ENCODE assay signal across 19 cellular contexts in genomic region chr11:57230797-57231538, GRCh38. TPM values are rescaled to one million over a fixed set of nuclear protein-coding genes. Genes with fewer than 3 reads are reported as not detected.
DNase-seq lines count a peak whose midpoint lies in the region; ATAC-seq and TF ChIP-seq lines count a peak whose summit lies in the region.
"Had no signal": no experiment of that assay in that cellular context is flagged by ENCODE, and none has a peak within 500 bp of the region (broad histone marks: within the 10 kb centered on the region; RNA-seq: fewer than 3 reads in every experiment).

No MANE protein-coding gene starts in this region.

- H3K4me1 ChIP-seq in colonic mucosa, result no peaks in the 10 kb centered on the region
- H3K4me1 ChIP-seq: testis had no signal

- intact Hi-C loops in Right ventricle myocardium inferior (cut with DNase I) (no loop called here), cardiac septum (cut with DNase I) (loop anchor here (2.0 kb wide), 1 partner anchor 28 kb away; no protein-coding TSS in a partner anchor), left cardiac atrium (cut with DNase I) (no loop called here), colonic mucosa (cut with DNase I) (no loop called here)

- ATAC-seq in Right ventricle myocardium inferior (peak; percentile 73), left cardiac atrium (peak; percentile 40 to 76), T-cell (replicated peaks in 1 of 4) (no peak), HG02623 (IDR thresholded peaks at IDR 0.05; ENCODE audit: unreplicated experiment) (no peak)
- ATAC-seq: activated naive CD8-positive, alpha-beta T cell treated with anti-CD3 and anti-CD28 coated beads, Interleukin-2, amount 50 U/mL, for 24 hours; mucosa of descending colon had no signal

- no peaks in the 10 kb centered on the region for H3K36me3 ChIP-seq in colonic mucosa
- H3K36me3 ChIP-seq: gastrocnemius medialis had no signal

- H3K27me3 Mint-ChIP-seq in nephron progenitor cell (ENCODE audit: low read depth, poor library complexity) (no peaks in the 10 kb centered on the region), T-cell (peaks cover 55 to 62% of the 10 kb centered on the region in 2 donors)

- no peak overlapping the region for H3K27ac ChIP-seq in colonic mucosa
- H3K27ac ChIP-seq: 22Rv1, testis had no signal

- no peak overlapping the region for H3K4me3 ChIP-seq in colonic mucosa
- H3K4me3 ChIP-seq: gastrocnemius medialis, mucosa of descending colon, testis had no signal

- no peaks in the 10 kb centered on the region for H3K27me3 ChIP-seq in colonic mucosa
- H3K27me3 ChIP-seq: gastrocnemius medialis, testis had no signal

- H3K9ac ChIP-seq in colonic mucosa (ENCODE audit: low read depth in 2 of 2, low read length in 2 of 2), result no peak overlapping the region

- H3K4me1 Mint-ChIP-seq in nephron progenitor cell (peaks cover 60% of the 10 kb centered on the region), T-cell (peaks cover 0 to 13% (median 0%) of the 10 kb centered on the region in 3 donors)
- H3K4me1 Mint-ChIP-seq: activated CD4-positive, alpha-beta T cell treated with anti-CD3 and anti-CD28 coated beads, Interleukin-2, amount 10 ng/mL, durations not matched to agents 7 days and 5 days; activated naive CD8-positive, alpha-beta T cell treated with anti-CD3 and anti-CD28 coated beads, Interleukin-2, amount 50 U/mL, for 24 hours had no signal

- peak overlapping the region; percentile 15 for H3K4me3 Mint-ChIP-seq in nephron progenitor cell
- H3K4me3 Mint-ChIP-seq in T-cell, result no peak overlapping the region
- H3K4me3 Mint-ChIP-seq: activated CD4-positive, alpha-beta T cell treated with anti-CD3 and anti-CD28 coated beads, Interleukin-2, amount 10 ng/mL, durations not matched to agents 7 days and 5 days; activated naive CD8-positive, alpha-beta T cell treated with anti-CD3 and anti-CD28 coated beads, Interleukin-2, amount 50 U/mL, for 24 hours; CD4-positive, alpha-beta memory T cell had no signal

- POLR2A ChIA-PET in T-cell (lab: Charles Lee), result no interaction called here

- peak overlapping the region; percentile 54 for H3K27ac Mint-ChIP-seq in nephron progenitor cell
- no peak overlapping the region for H3K27ac Mint-ChIP-seq in T-cell
- H3K27ac Mint-ChIP-seq: activated CD4-positive, alpha-beta T cell treated with anti-CD3 and anti-CD28 coated beads, Interleukin-2, amount 10 ng/mL, durations not matched to agents 7 days and 5 days; activated naive CD8-positive, alpha-beta T cell treated with anti-CD3 and anti-CD28 coated beads, Interleukin-2, amount 50 U/mL, for 24 hours had no signal

- peak; percentile 55 for DNase-seq in Right ventricle myocardium inferior (ENCODE audit: missing footprints)
- no peak for DNase-seq in cardiac septum (ENCODE audit: low spot score)
- peak; percentile 37 for DNase-seq in left cardiac atrium
- no peak for DNase-seq in nephron progenitor cell
- DNase-seq in T-cell, result no peak
- DNase-seq in colonic mucosa, result no peak
- no peak for DNase-seq in T-helper 2 cell
- DNase-seq: activated CD4-positive, alpha-beta T cell treated with anti-CD3 and anti-CD28 coated beads, Interleukin-2, amount 10 ng/mL, durations not matched to agents 7 days and 5 days; activated naive CD8-positive, alpha-beta T cell treated with anti-CD3 and anti-CD28 coated beads, Interleukin-2, amount 50 U/mL, for 24 hours; activated T-cell treated with anti-CD3 and anti-CD28 coated beads, Interleukin-2, amount 50 U/mL, for 1 hour; CD4-positive, alpha-beta memory T cell; DND-41; gastrocnemius medialis; Kasumi-1; mucosa of descending colon; NCI-H1436; testis had no signal

- H3K9me3 Mint-ChIP-seq in nephron progenitor cell (no peaks in the 10 kb centered on the region), T-cell (no peaks in the 10 kb centered on the region)
- H3K9me3 Mint-ChIP-seq: activated CD4-positive, alpha-beta T cell treated with anti-CD3 and anti-CD28 coated beads, Interleukin-2, amount 10 ng/mL, durations not matched to agents 7 days and 5 days; activated naive CD8-positive, alpha-beta T cell treated with anti-CD3 and anti-CD28 coated beads, Interleukin-2, amount 50 U/mL, for 24 hours had no signal

- no peaks in the 10 kb centered on the region for H3K36me3 Mint-ChIP-seq in nephron progenitor cell (ENCODE audit: low read depth)
- no peaks in the 10 kb centered on the region for H3K36me3 Mint-ChIP-seq in T-cell
- H3K36me3 Mint-ChIP-seq: CD4-positive, alpha-beta memory T cell had no signal

- CTCF ChIA-PET in T-cell (lab: Charles Lee), result no interaction called here

- no peaks in the 10 kb centered on the region for H3K9me3 ChIP-seq in colonic mucosa
- H3K9me3 ChIP-seq: gastrocnemius medialis, mucosa of descending colon, testis had no signal

- TF ChIP-seq CTCF in nephron progenitor cell (IDR thresholded peaks at IDR 0.05) (no peak), colonic mucosa (IDR thresholded peaks at IDR 0.05) (no peak)

RNA-seq across cellular contexts. Expression of gene APLNR, which starts 6.1 kb away (rescaled TPM):
- 18.4 TPM for total RNA-seq in Right ventricle myocardium inferior
- total RNA-seq in cardiac septum, result 16.6 TPM
- total RNA-seq in left cardiac atrium, result 10 to 100 TPM; 20.2 to 21.6 TPM
- not detected for total RNA-seq in T-cell
- total RNA-seq in colonic mucosa, result 1 to 10 TPM; 2.5 to 7.1 TPM
- total RNA-seq: activated CD4-positive, alpha-beta T cell treated with anti-CD3 and anti-CD28 coated beads, Interleukin-2, amount 10 ng/mL, durations not matched to agents 7 days and 5 days; CD4-positive, alpha-beta memory T cell had no signal

RNA-seq across cellular contexts. Expression of gene LRRC55, which starts 49.2 kb away (rescaled TPM):
- total RNA-seq in Right ventricle myocardium inferior (0.51 TPM), cardiac septum (0.13 TPM), left cardiac atrium (under 1 TPM in 1 of 2 donors, not detected in 1; 0.12 TPM), T-cell (not detected), colonic mucosa (under 1 TPM; 0.10 to 0.27 TPM)
- total RNA-seq: activated CD4-positive, alpha-beta T cell treated with anti-CD3 and anti-CD28 coated beads, Interleukin-2, amount 10 ng/mL, durations not matched to agents 7 days and 5 days; CD4-positive, alpha-beta memory T cell; gastrocnemius medialis had no signal

Comparison
In these comparisons a context has a peak if more than half of its experiments do, and no peak if none do; other contexts are left out.
1. DNase-seq: peak in Right ventricle myocardium inferior (single experiment) and left cardiac atrium (single experiment); none in cardiac septum (single experiment), nephron progenitor cell (single experiment), T-cell (0 of 34), colonic mucosa (single experiment) and T-helper 2 cell (0 of 5).
2. ATAC-seq: peak in Right ventricle myocardium inferior (single experiment) and left cardiac atrium (2 of 2); none in T-cell (0 of 4) and HG02623 (single experiment).